22 cellular contexts compared by ENCODE assay signal in the genomic region with DNA sequence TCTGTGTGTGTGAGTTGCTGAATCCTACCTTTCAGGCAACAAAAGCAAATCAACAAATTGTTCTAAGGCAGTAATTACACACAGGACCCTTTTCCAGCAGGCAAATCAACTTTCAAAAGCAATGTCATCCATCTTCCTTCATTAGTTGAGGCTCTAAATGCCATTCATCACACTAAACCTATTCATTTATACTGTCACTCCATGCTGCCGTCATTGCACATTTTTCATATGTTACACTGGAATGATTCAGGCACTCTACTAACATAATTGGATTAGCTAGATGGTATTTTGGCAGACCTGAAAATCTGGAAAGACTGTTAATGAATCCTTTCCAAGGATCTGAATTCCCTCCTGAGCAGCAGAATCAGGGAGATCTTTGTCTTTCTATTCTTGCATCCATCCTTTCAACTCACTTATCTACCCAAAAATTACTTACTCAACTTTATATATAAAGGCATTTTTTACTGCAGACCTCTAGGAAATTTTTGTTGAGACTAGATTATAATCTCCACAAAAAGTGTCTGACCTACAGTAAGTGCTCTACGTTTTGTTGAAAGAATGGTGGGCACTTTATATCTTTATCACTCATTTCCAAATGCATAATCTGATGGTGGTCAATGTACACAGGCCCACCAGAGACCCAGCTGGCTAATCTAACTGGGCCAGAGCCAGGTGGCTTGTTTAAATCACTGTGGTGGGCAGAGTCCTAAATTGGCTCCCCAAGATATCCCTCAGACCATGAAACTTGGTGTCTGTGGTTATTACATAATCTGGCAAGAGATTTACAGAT. TPM values are rescaled to one million over a fixed set of nuclear protein-coding genes. Genes with fewer than 3 reads are reported as not detected.
DNase-seq lines count a peak whose midpoint lies in the region; ATAC-seq and TF ChIP-seq lines count a peak whose summit lies in the region.
"Had no signal": no experiment of that assay in that cellular context is flagged by ENCODE, and none has a peak within 500 bp of the region (broad histone marks: within the 10 kb centered on the region; RNA-seq: fewer than 3 reads in every experiment).

No MANE protein-coding gene starts in this region.

- no peak overlapping the region for H3K4me3 Mint-ChIP-seq in activated T-cell treated with anti-CD3 and anti-CD28 coated beads, Interleukin-2, amount 50 U/mL, for 24 hours
- H3K4me3 Mint-ChIP-seq: activated T-cell treated with anti-CD3 and anti-CD28 coated beads, Interleukin-2, amount 50 U/mL, for 4 hours; CD4-positive, CD25-positive, alpha-beta regulatory T cell; dendritic cell treated with granulocyte-macrophage colony-stimulating factor and Interleukin-4, amounts not matched to agents 40 ng/mL and 50 ng/mL, for 4 days; IgD-negative memory B cell; nephron had no signal

- TF ChIP-seq EP300 in transverse colon (IDR thresholded peaks at IDR 0.05; ENCODE audit: low read depth) = no peak

- no peak for ATAC-seq in GM18520 (IDR thresholded peaks at IDR 0.05; ENCODE audit: unreplicated experiment)
- no peak for ATAC-seq in GM21390 (IDR thresholded peaks at IDR 0.05; ENCODE audit: unreplicated experiment)
- ATAC-seq: activated naive CD4-positive, alpha-beta T cell treated with anti-CD3 and anti-CD28 coated beads, Interleukin-2, amount 50 U/mL, for 72 hours; activated T-cell treated with anti-CD3 and anti-CD28 coated beads, Interleukin-2, amount 50 U/mL, for 4 hours; Right ventricle myocardium inferior had no signal

- intact Hi-C loops in transverse colon (cut with DNase I; ENCODE audit: low total_unique reads) = no loop called here

- 79 to 92% methylated on average over 2 of the region's 2 CpGs for WGBS in transverse colon (ENCODE audit: low coverage in 1 of 2), 2 donors

- H3K36me3 ChIP-seq in HEK293 (ENCODE audit: control insufficient read depth in 2 of 2, insufficient read depth in 1 of 2, low read length in 2 of 2) (peaks cover 0 to 25% of the 10 kb centered on the region in 2 experiments; a peak in 2 of 3 replicates), transverse colon (peaks cover 0 to 3% (median 0%) of the 10 kb centered on the region in 4 donors)

- POLR2A ChIA-PET in HEK293 (lab: Yijun Ruan, JAX) = no interaction called here

- H3K27me3 Mint-ChIP-seq in activated T-cell treated with anti-CD3 and anti-CD28 coated beads, Interleukin-2, amount 50 U/mL, for 24 hours = no peaks in the 10 kb centered on the region
- H3K27me3 Mint-ChIP-seq: CD4-positive, CD25-positive, alpha-beta regulatory T cell; dendritic cell treated with granulocyte-macrophage colony-stimulating factor and Interleukin-4, amounts not matched to agents 40 ng/mL and 50 ng/mL, for 4 days; IgD-negative memory B cell had no signal

- no peaks in the 10 kb centered on the region for H3K27me3 ChIP-seq in transverse colon

- H3K9me3 ChIP-seq in HEK293 (ENCODE audit: control insufficient read depth, insufficient read depth, low read depth, low read length) (no peaks in the 10 kb centered on the region), transverse colon (no peaks in the 10 kb centered on the region)

- H3K27ac ChIP-seq in HEK293 (ENCODE audit: extremely low read depth, low read depth, low read length) = no peak overlapping the region
- H3K27ac ChIP-seq in transverse colon = no peak overlapping the region
- H3K27ac ChIP-seq: WERI-Rb-1 had no signal

- TF ChIP-seq CTCF in HEK293 (tag by site-specific recombination; IDR thresholded peaks at IDR 0.05) (no peak), retinal pigment epithelial cell (conservative IDR thresholded peaks at IDR 0.05; ENCODE audit: low read depth, low read length) (no peak), transverse colon (IDR thresholded peaks at IDR 0.05) (no peak)

- no peak for DNase-seq in activated T-cell treated with anti-CD3 and anti-CD28 coated beads, Interleukin-2, amount 50 U/mL, for 24 hours
- DNase-seq in activated T-cell treated with anti-CD3 and anti-CD28 coated beads, Interleukin-2, amount 50 U/mL, for 1 hour = no peak
- DNase-seq in astrocyte of the hippocampus (ENCODE audit: low read depth, low spot score) = peak; percentile 23
- DNase-seq in retinal pigment epithelial cell (ENCODE audit: low read depth) = peak; percentile 76
- no peak for DNase-seq in transverse colon
- DNase-seq: activated CD4-positive, alpha-beta T cell treated with anti-CD3 and anti-CD28 coated beads, Interleukin-2, amount 50 U/mL, for 48 hours; activated T-cell treated with anti-CD3 and anti-CD28 coated beads, Interleukin-2, amount 50 U/mL, for 4 hours; CD4-positive, CD25-positive, alpha-beta regulatory T cell; DMS79; MM.1S; NCI-H187; stimulated activated CD4-positive, alpha-beta T cell treated with anti-CD3 and anti-CD28 coated beads, Interleukin-2, amount 100 ng/mL, for 48 hours; WERI-Rb-1 had no signal

- H3K4me3 ChIP-seq in HEK293 (ENCODE audit: low read depth, low read length) (no peak overlapping the region), retinal pigment epithelial cell (ENCODE audit: low read length) (no peak overlapping the region), transverse colon (no peak overlapping the region)

- peak overlapping the region; percentile 48 for H3K27ac Mint-ChIP-seq in activated T-cell treated with anti-CD3 and anti-CD28 coated beads, Interleukin-2, amount 50 U/mL, for 24 hours
- H3K27ac Mint-ChIP-seq: dendritic cell treated with granulocyte-macrophage colony-stimulating factor and Interleukin-4, amounts not matched to agents 40 ng/mL and 50 ng/mL, for 4 days; IgD-negative memory B cell; nephron had no signal

- H3K9me3 Mint-ChIP-seq in activated T-cell treated with anti-CD3 and anti-CD28 coated beads, Interleukin-2, amount 50 U/mL, for 24 hours = no peaks in the 10 kb centered on the region
- H3K9me3 Mint-ChIP-seq: activated naive CD4-positive, alpha-beta T cell treated with anti-CD3 and anti-CD28 coated beads, Interleukin-2, amount 50 U/mL, for 72 hours; activated T-cell treated with anti-CD3 and anti-CD28 coated beads, Interleukin-2, amount 50 U/mL, for 4 hours; CD4-positive, CD25-positive, alpha-beta regulatory T cell; dendritic cell treated with granulocyte-macrophage colony-stimulating factor and Interleukin-4, amounts not matched to agents 40 ng/mL and 50 ng/mL, for 4 days; IgD-negative memory B cell; nephron had no signal

- H3K36me3 Mint-ChIP-seq in activated T-cell treated with anti-CD3 and anti-CD28 coated beads, Interleukin-2, amount 50 U/mL, for 24 hours (ENCODE audit: low read depth) = peaks cover 53% of the 10 kb centered on the region

- in situ Hi-C loops in transverse colon (cut with MboI; ENCODE audit: low pct_ligation_motif_present in 1 of 4, low pct_unique_long_range_greater_than_20kb in 1 of 4, low sequenced_read_pairs in 3 of 4) = no loop called here

- CTCF ChIA-PET in HEK293 (lab: Yijun Ruan, JAX) = interaction anchor here (0.6 to 1.1 kb wide), 5 partner anchors 10 to 1179 kb away, joined by 3 read pairs; no protein-coding TSS in a partner anchor

- TF ChIP-seq POLR2A in transverse colon (IDR thresholded peaks at IDR 0.05) = no peak

- no peaks in the 10 kb centered on the region for H3K4me1 Mint-ChIP-seq in activated T-cell treated with anti-CD3 and anti-CD28 coated beads, Interleukin-2, amount 50 U/mL, for 24 hours (ENCODE audit: low read depth)
- H3K4me1 Mint-ChIP-seq: CD4-positive, CD25-positive, alpha-beta regulatory T cell; IgD-negative memory B cell; nephron had no signal

- no peaks in the 10 kb centered on the region for H3K4me1 ChIP-seq in HEK293 (ENCODE audit: control insufficient read depth, insufficient read depth, low read length)
- peaks cover 0 to 28% (median 13%) of the 10 kb centered on the region in 4 donors for H3K4me1 ChIP-seq in transverse colon

TF ChIP-seq in HEK293, 187 proteins besides CTCF, POLR2A, EP300 and RAD21:
- TF ChIP-seq, protein P1, sequence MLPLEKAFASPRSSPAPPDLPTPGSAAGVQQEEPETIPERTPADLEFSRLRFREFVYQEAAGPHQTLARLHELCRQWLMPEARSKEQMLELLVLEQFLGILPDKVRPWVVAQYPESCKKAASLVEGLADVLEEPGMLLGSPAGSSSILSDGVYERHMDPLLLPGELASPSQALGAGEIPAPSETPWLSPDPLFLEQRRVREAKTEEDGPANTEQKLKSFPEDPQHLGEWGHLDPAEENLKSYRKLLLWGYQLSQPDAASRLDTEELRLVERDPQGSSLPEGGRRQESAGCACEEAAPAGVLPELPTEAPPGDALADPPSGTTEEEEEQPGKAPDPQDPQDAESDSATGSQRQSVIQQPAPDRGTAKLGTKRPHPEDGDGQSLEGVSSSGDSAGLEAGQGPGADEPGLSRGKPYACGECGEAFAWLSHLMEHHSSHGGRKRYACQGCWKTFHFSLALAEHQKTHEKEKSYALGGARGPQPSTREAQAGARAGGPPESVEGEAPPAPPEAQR (tag by site-specific recombination; IDR thresholded peaks at IDR 0.05) = no peak
- TF ChIP-seq SP7 (tag by site-specific recombination; IDR thresholded peaks at IDR 0.05) = peak; percentile 53

RNA-seq across cellular contexts. Expression of a gene that starts 25.0 kb away (rescaled TPM):
- total RNA-seq in transverse colon = 10 to 100 TPM in 2 of 4 donors, 1 to 10 TPM in 2; 4.5 to 28.7 (median 10.7) TPM

RNA-seq across cellular contexts. Expression of a gene that starts 26.0 kb away (rescaled TPM):
- total RNA-seq in transverse colon = 100 to 1,000 TPM in 1 of 4 donors, 10 to 100 TPM in 3; 11.2 to 116 (median 57.6) TPM

RNA-seq across cellular contexts. Expression of a gene that starts 33.0 kb away (rescaled TPM):
- total RNA-seq in transverse colon = 1 to 10 TPM in 1 of 4 donors, not detected in 3; 1.4 TPM
- total RNA-seq: activated naive CD4-positive, alpha-beta T cell treated with anti-CD3 and anti-CD28 coated beads, Interleukin-2, amount 50 U/mL, for 72 hours; activated T-cell treated with anti-CD3 and anti-CD28 coated beads, Interleukin-2, amount 50 U/mL, for 4 hours; CD4-positive, CD25-positive, alpha-beta regulatory T cell; T-helper 1 cell treated with Interleukin-12 subunit alpha and Interleukin-12 subunit beta and Interleukin-4 antibody, amounts not matched to agents 30 ng/mL and 1 ng/mL, for 36 hours had no signal

RNA-seq across cellular contexts. Expression of a gene that starts 57.8 kb away (rescaled TPM):
- total RNA-seq in transverse colon = 1 to 10 TPM in 3 of 4 donors, not detected in 1; 2.2 to 2.6 (median 2.5) TPM

Comparison
In these comparisons a context has a peak if more than half of its experiments do, and no peak if none do; other contexts are left out.
1. DNase-seq: peak in astrocyte of the hippocampus (single experiment) and retinal pigment epithelial cell (single experiment); none in activated T-cell treated with anti-CD3 and anti-CD28 coated beads, Interleukin-2, amount 50 U/mL, for 24 hours (single experiment), activated T-cell treated with anti-CD3 and anti-CD28 coated beads, Interleukin-2, amount 50 U/mL, for 1 hour (single experiment) and transverse colon (single experiment).